ENCODE assay signal across 1 cellular context in genomic region chr14:61089126-61089750, GRCh38.
TF ChIP-seq lines count a peak whose summit lies in the region.

No MANE protein-coding gene starts in this region.

TF ChIP-seq in HepG2, 621 proteins besides CTCF, POLR2A, EP300 and RAD21 (continued from another document):
- no peak for TF ChIP-seq ARID4A (CRISPR knock-in tag; IDR thresholded peaks at IDR 0.05; ENCODE audit: borderline replicate concordance)
- TF ChIP-seq, protein P1, sequence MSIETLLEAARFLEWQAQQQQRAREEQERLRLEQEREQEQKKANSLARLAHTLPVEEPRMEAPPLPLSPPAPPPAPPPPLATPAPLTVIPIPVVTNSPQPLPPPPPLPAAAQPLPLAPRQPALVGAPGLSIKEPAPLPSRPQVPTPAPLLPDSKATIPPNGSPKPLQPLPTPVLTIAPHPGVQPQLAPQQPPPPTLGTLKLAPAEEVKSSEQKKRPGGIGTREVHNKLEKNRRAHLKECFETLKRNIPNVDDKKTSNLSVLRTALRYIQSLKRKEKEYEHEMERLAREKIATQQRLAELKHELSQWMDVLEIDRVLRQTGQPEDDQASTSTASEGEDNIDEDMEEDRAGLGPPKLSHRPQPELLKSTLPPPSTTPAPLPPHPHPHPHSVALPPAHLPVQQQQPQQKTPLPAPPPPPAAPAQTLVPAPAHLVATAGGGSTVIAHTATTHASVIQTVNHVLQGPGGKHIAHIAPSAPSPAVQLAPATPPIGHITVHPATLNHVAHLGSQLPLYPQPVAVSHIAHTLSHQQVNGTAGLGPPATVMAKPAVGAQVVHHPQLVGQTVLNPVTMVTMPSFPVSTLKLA (IDR thresholded peaks at IDR 0.05): no peak
- no peak for TF ChIP-seq BORCS8-MEF2B (CRISPR knock-in tag; IDR thresholded peaks at IDR 0.05)
- no peak for TF ChIP-seq NFKB2 (CRISPR knock-in tag; IDR thresholded peaks at IDR 0.05; ENCODE audit: borderline replicate concordance)
- TF ChIP-seq ZNF207 (IDR thresholded peaks at IDR 0.05; ENCODE audit: borderline replicate concordance): no peak
